Comparison of ENCODE assay signal across 10 cellular contexts in genomic region chr1:240722788-240723187, GRCh38.
"Had no signal": no experiment of that assay in that cellular context is flagged by ENCODE, and none has a peak within 500 bp of the region (broad histone marks: within the 10 kb centered on the region; RNA-seq: fewer than 3 reads in every experiment).

No MANE protein-coding gene starts in this region.

- H3K27ac ChIP-seq: GM23248, HL-60, KMS-11 had no signal

- H2AFZ ChIP-seq: GM23248 had no signal

- H3K4me2 ChIP-seq: KMS-11 had no signal

- H3K36me3 ChIP-seq: HAP-1 had no signal

- H3K4me3 ChIP-seq: GM23248, HAP-1 had no signal

- DNase-seq: GM23248, GOT3, H7, IMR-90, Karpas-422, KBM-7 had no signal

- H3K9ac ChIP-seq: GM23248, KMS-11 had no signal

- ATAC-seq: HCT116 had no signal

- H3K4me1 ChIP-seq: HAP-1 had no signal
